ENCODE assay signal across 12 cellular contexts in the genomic region with DNA sequence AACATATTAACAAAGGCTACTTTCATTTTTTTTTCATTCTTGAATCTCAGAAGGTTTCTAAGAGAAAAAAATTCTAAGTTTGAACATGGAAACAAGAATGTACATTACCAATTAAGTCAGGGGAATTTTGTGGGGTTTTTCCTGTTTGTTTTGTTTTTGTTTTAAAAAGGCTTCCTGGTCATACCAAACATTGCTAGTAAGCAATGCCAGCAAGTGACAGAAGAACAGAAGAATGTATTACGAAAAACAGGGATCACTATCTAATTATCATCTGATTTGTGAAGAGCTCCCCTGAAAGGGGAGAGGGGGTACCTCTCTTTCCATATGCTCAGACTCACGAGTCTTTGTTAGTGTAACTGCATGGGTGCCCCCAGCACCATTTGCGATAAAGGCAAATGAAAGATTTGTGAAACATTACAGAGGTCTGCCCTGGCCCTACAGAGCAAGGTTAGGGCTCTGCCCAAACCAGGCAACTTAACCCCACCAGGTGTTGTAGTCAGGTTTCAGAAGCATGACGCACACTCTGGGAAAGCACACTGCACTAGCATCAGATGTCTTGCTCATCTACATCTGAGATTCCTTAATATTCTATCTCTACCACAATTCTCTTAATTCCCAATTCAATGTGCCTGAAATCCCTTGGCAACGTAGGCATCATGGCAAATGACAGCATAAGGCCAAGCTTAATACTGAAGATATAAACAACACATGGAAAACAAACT.
DNase-seq lines count a peak whose midpoint lies in the region; ATAC-seq and TF ChIP-seq lines count a peak whose summit lies in the region.
"Had no signal": no experiment of that assay in that cellular context is flagged by ENCODE, and none has a peak within 500 bp of the region (broad histone marks: within the 10 kb centered on the region; RNA-seq: fewer than 3 reads in every experiment).

No MANE protein-coding gene starts in this region.

- H3K4me3 ChIP-seq in AG10803 (ENCODE audit: low read length) (no peak overlapping the region), hepatocyte (no peak overlapping the region), aorta (ENCODE audit: low read length in 2 of 2) (no peak overlapping the region), upper lobe of right lung (no peak overlapping the region)

- H3K4me1 ChIP-seq in hepatocyte (ENCODE audit: insufficient read depth), result peaks cover 33% of the 10 kb centered on the region
- H3K4me1 ChIP-seq in aorta (ENCODE audit: control insufficient read depth in 1 of 2, insufficient read depth in 2 of 2, low read length in 2 of 2), result peaks cover 0 to 6% of the 10 kb centered on the region in 2 donors
- H3K4me1 ChIP-seq in upper lobe of right lung, result peaks cover 11% of the 10 kb centered on the region

- no peaks in the 10 kb centered on the region for H3K27me3 Mint-ChIP-seq in activated T-helper 1 cell treated with anti-CD3 and anti-CD28 coated beads, Interleukin-12 subunit alpha, Interleukin-12 subunit beta, Interleukin-2, Interleukin-4 antibody, amounts not matched to agents 30 ng/mL and 10 ng/mL and 1 ng/mL, durations not matched to agents 14 hours and 24 hours and 36 hours (ENCODE audit: insufficient read depth)

- no peaks in the 10 kb centered on the region for H3K9me2 ChIP-seq in hepatocyte (replicated peaks; ENCODE audit: insufficient read depth)

- H3K36me3 Mint-ChIP-seq in activated T-helper 1 cell treated with anti-CD3 and anti-CD28 coated beads, Interleukin-12 subunit alpha, Interleukin-12 subunit beta, Interleukin-2, Interleukin-4 antibody, amounts not matched to agents 30 ng/mL and 10 ng/mL and 1 ng/mL, durations not matched to agents 14 hours and 24 hours and 36 hours (ENCODE audit: low read depth), result peaks cover 44% of the 10 kb centered on the region
- H3K36me3 Mint-ChIP-seq: CD14-positive monocyte had no signal

- peak overlapping the region; percentile 12 for H3K4me2 ChIP-seq in hepatocyte

- DNase-seq in AG10803 (ENCODE audit: low read depth) (peak; percentile 62), hepatocyte (ENCODE audit: low spot score) (no peak), substantia nigra (lab: John Stamatoyannopoulos, UW) (no peak), aorta (no peak), upper lobe of right lung (no peak)
- DNase-seq in activated T-helper 1 cell treated with anti-CD3 and anti-CD28 coated beads, Interleukin-12 subunit alpha, Interleukin-12 subunit beta, Interleukin-2, Interleukin-4 antibody, amounts not matched to agents 30 ng/mL and 10 ng/mL and 1 ng/mL, durations not matched to agents 14 hours and 24 hours and 36 hours (ENCODE audit: low spot score), result no peak
- DNase-seq: activated CD4-positive, alpha-beta T cell treated with anti-CD3 and anti-CD28 coated beads, Interleukin-2, amount 50 U/mL, for 48 hours; NCI-H524; SIG-M5 had no signal

- peak; percentile 26 for ATAC-seq in GM19463 (IDR thresholded peaks at IDR 0.05; ENCODE audit: unreplicated experiment)
- ATAC-seq in aorta (ENCODE audit: low FRiP score), result no peak
- ATAC-seq in upper lobe of right lung, result no peak
- no peak for ATAC-seq in HG03442 (IDR thresholded peaks at IDR 0.05; ENCODE audit: unreplicated experiment)

- H3K27ac ChIP-seq in hepatocyte, result peak overlapping the region; percentile 49
- no peak overlapping the region for H3K27ac ChIP-seq in substantia nigra (ENCODE audit: low read depth, low read length, poor library complexity, severe bottlenecking)
- no peak overlapping the region for H3K27ac ChIP-seq in aorta (ENCODE audit: low read depth in 1 of 2, low read length in 2 of 2)
- no peak overlapping the region for H3K27ac ChIP-seq in upper lobe of right lung

- H4K20me1 ChIP-seq in hepatocyte (ENCODE audit: insufficient read depth, poor library complexity, severe bottlenecking), result no peaks in the 10 kb centered on the region

- no peaks in the 10 kb centered on the region for H3K27me3 ChIP-seq in hepatocyte
- H3K27me3 ChIP-seq in aorta (ENCODE audit: control insufficient read depth in 1 of 2, insufficient read depth in 2 of 2, low read length in 1 of 2), result no peaks in the 10 kb centered on the region
- no peaks in the 10 kb centered on the region for H3K27me3 ChIP-seq in upper lobe of right lung

- H3K4me3 Mint-ChIP-seq in activated T-helper 1 cell treated with anti-CD3 and anti-CD28 coated beads, Interleukin-12 subunit alpha, Interleukin-12 subunit beta, Interleukin-2, Interleukin-4 antibody, amounts not matched to agents 30 ng/mL and 10 ng/mL and 1 ng/mL, durations not matched to agents 14 hours and 24 hours and 36 hours, result peak overlapping the region; percentile 32
- H3K4me3 Mint-ChIP-seq: CD14-positive monocyte had no signal

- H3K9me3 ChIP-seq in hepatocyte (ENCODE audit: low read depth) (no peaks in the 10 kb centered on the region), aorta (ENCODE audit: control insufficient read depth, low read length) (no peaks in the 10 kb centered on the region), upper lobe of right lung (no peaks in the 10 kb centered on the region)

- H3K4me1 Mint-ChIP-seq in activated T-helper 1 cell treated with anti-CD3 and anti-CD28 coated beads, Interleukin-12 subunit alpha, Interleukin-12 subunit beta, Interleukin-2, Interleukin-4 antibody, amounts not matched to agents 30 ng/mL and 10 ng/mL and 1 ng/mL, durations not matched to agents 14 hours and 24 hours and 36 hours (ENCODE audit: low read depth), result peaks cover 71% of the 10 kb centered on the region

- intact Hi-C loops in activated T-helper 1 cell treated with anti-CD3 and anti-CD28 coated beads, Interleukin-12 subunit alpha, Interleukin-12 subunit beta, Interleukin-2, Interleukin-4 antibody, amounts not matched to agents 30 ng/mL and 10 ng/mL and 1 ng/mL, durations not matched to agents 14 hours and 24 hours and 36 hours (cut with micrococcal nuclease), result loop anchor here (2.0 kb wide), 2 partner anchors 311 to 881 kb away; no protein-coding TSS in a partner anchor
- intact Hi-C loops in aorta (cut with DNase I) (loop anchor here in 1 of 2 donors (10.0 kb wide), 1 partner anchor 511 kb away; no protein-coding TSS in a partner anchor), upper lobe of right lung (cut with DNase I) (loop anchor here (10.0 kb wide), 1 partner anchor 591 kb away; no protein-coding TSS in a partner anchor)

- H3K36me3 ChIP-seq in hepatocyte (replicated peaks; ENCODE audit: insufficient read depth, low read depth) (no peaks in the 10 kb centered on the region), aorta (ENCODE audit: control insufficient read depth in 1 of 2, insufficient read depth in 2 of 2, low read length in 1 of 2) (no peaks in the 10 kb centered on the region), upper lobe of right lung (no peaks in the 10 kb centered on the region)

- TF ChIP-seq CTCF in AG10803 (conservative IDR thresholded peaks at IDR 0.05; ENCODE audit: low read length), result no peak
- TF ChIP-seq CTCF in hepatocyte (IDR thresholded peaks at IDR 0.05; ENCODE audit: poor library complexity), result no peak
- no peak for TF ChIP-seq CTCF in upper lobe of right lung (IDR thresholded peaks at IDR 0.05)

- peak overlapping the region; percentile 57 for H3K27ac Mint-ChIP-seq in activated T-helper 1 cell treated with anti-CD3 and anti-CD28 coated beads, Interleukin-12 subunit alpha, Interleukin-12 subunit beta, Interleukin-2, Interleukin-4 antibody, amounts not matched to agents 30 ng/mL and 10 ng/mL and 1 ng/mL, durations not matched to agents 14 hours and 24 hours and 36 hours
- H3K27ac Mint-ChIP-seq: CD14-positive monocyte had no signal

- 77% methylated on average over 5 of the region's 5 CpGs for WGBS in hepatocyte (ENCODE audit: low lambda C conversion rate, missing lambda C conversion rate)
- 88 to 91% methylated on average over 5 of the region's 5 CpGs for WGBS in aorta, 2 donors

- no peaks in the 10 kb centered on the region for H3K9me3 Mint-ChIP-seq in activated T-helper 1 cell treated with anti-CD3 and anti-CD28 coated beads, Interleukin-12 subunit alpha, Interleukin-12 subunit beta, Interleukin-2, Interleukin-4 antibody, amounts not matched to agents 30 ng/mL and 10 ng/mL and 1 ng/mL, durations not matched to agents 14 hours and 24 hours and 36 hours

- no peak overlapping the region for H2AFZ ChIP-seq in hepatocyte

- no peaks in the 10 kb centered on the region for H3K79me2 ChIP-seq in hepatocyte
